Comparison of ENCODE assay signal across 3 cellular contexts in genomic region chr18:22980394-22980793, GRCh38.
TF ChIP-seq lines count a peak whose summit lies in the region.

No MANE protein-coding gene starts in this region.

TF ChIP-seq in liver, 16 proteins besides CTCF, POLR2A, EP300 and RAD21:
- TF ChIP-seq HNF4A (conservative IDR thresholded peaks at IDR 0.05) (peak; percentile 6 to 32), EGR1 (IDR thresholded peaks at IDR 0.05; ENCODE audit: low read depth in 2 of 2) (no peak)

TF ChIP-seq in HepG2, 621 proteins besides CTCF, POLR2A, EP300 and RAD21:
- TF ChIP-seq RORA (CRISPR knock-in tag; IDR thresholded peaks at IDR 0.05) (no peak), ZEB1 (IDR thresholded peaks at IDR 0.05; ENCODE audit: insufficient replicate concordance, low read depth) (no peak), CREBL2 (CRISPR knock-in tag; IDR thresholded peaks at IDR 0.05; ENCODE audit: borderline replicate concordance) (no peak), ZNF839 (CRISPR knock-in tag; IDR thresholded peaks at IDR 0.05; ENCODE audit: borderline replicate concordance) (no peak), JUN (CRISPR knock-in tag; IDR thresholded peaks at IDR 0.05) (no peak), ZNF12 (CRISPR knock-in tag; IDR thresholded peaks at IDR 0.05) (no peak), MIXL1 (CRISPR knock-in tag; IDR thresholded peaks at IDR 0.05) (no peak), GFI1 (CRISPR knock-in tag; IDR thresholded peaks at IDR 0.05; ENCODE audit: borderline replicate concordance) (no peak), ZKSCAN1 (IDR thresholded peaks at IDR 0.05; ENCODE audit: low read length) (no peak), NR1H2 (CRISPR knock-in tag; IDR thresholded peaks at IDR 0.05; ENCODE audit: borderline replicate concordance, low read depth) (no peak), ZNF276 (CRISPR knock-in tag; IDR thresholded peaks at IDR 0.05; ENCODE audit: low read depth) (no peak), PLSCR1 (CRISPR knock-in tag; IDR thresholded peaks at IDR 0.05; ENCODE audit: borderline replicate concordance) (no peak), SRSF9 (IDR thresholded peaks at IDR 0.05; ENCODE audit: borderline replicate concordance, insufficient read depth, low read depth, low read length, poor library complexity, severe bottlenecking) (no peak), ZNF574 (CRISPR knock-in tag; IDR thresholded peaks at IDR 0.05) (no peak)

TF ChIP-seq in GM12878, 131 proteins besides CTCF, POLR2A, EP300 and RAD21:
- no peak for TF ChIP-seq NRF1 (conservative IDR thresholded peaks at IDR 0.05; ENCODE audit: low read depth, low read length)
- no peak for TF ChIP-seq HDAC2 (IDR thresholded peaks at IDR 0.05)
- TF ChIP-seq ZNF274 (IDR thresholded peaks at IDR 0.05; ENCODE audit: insufficient read depth, insufficient read length), result no peak
- no peak for TF ChIP-seq BHLHE40 (IDR thresholded peaks at IDR 0.05; ENCODE audit: borderline replicate concordance in 1 of 2, low read depth in 2 of 2, low read length in 1 of 2)
- TF ChIP-seq TBL1XR1 (IDR thresholded peaks at IDR 0.05; ENCODE audit: low read depth, low read length), result no peak
- TF ChIP-seq KLF5 (IDR thresholded peaks at IDR 0.05; ENCODE audit: partially characterized antibody), result no peak
- no peak for TF ChIP-seq CREB1 (IDR thresholded peaks at IDR 0.05; ENCODE audit: low read depth)
- no peak for TF ChIP-seq WRNIP1 (IDR thresholded peaks at IDR 0.05; ENCODE audit: borderline replicate concordance, low read depth, low read length)
- TF ChIP-seq IRF4 (IDR thresholded peaks at IDR 0.05; ENCODE audit: low read depth, low read length), result no peak
- no peak for TF ChIP-seq PBX3 (IDR thresholded peaks at IDR 0.05; ENCODE audit: insufficient replicate concordance, low read depth, low read length)
- no peak for TF ChIP-seq POLR2AphosphoS2 (IDR thresholded peaks at IDR 0.05; ENCODE audit: low read depth, low read length)
- no peak for TF ChIP-seq CBX3 (IDR thresholded peaks at IDR 0.05; ENCODE audit: borderline replicate concordance, low read depth)
- no peak for TF ChIP-seq MYB (IDR thresholded peaks at IDR 0.05; ENCODE audit: borderline replicate concordance, low read depth, low read length)
